1 cellular context compared by ENCODE assay signal in genomic region chr2:11169333-11169732, GRCh38.
TF ChIP-seq lines count a peak whose summit lies in the region.

No MANE protein-coding gene starts in this region.

TF ChIP-seq in K562, 482 proteins besides CTCF, POLR2A, EP300 and RAD21 (continued from another document):
- peak; percentile 59; the same call in 1 of the 2 replicates for TF ChIP-seq ZBTB33 (CRISPR knock-in tag; IDR thresholded peaks at IDR 0.05)
